Comparison of ENCODE assay signal across 22 cellular contexts in genomic region chr5:13704401-13704800, GRCh38.
"Had no signal": no experiment of that assay in that cellular context is flagged by ENCODE, and none has a peak within 500 bp of the region (broad histone marks: within the 10 kb centered on the region; RNA-seq: fewer than 3 reads in every experiment).

No MANE protein-coding gene starts in this region.

- DNase-seq: cerebellar nuclear complex; colonic mucosa; dermis blood vessel endothelial cell; immature natural killer cell; left cardiac atrium; left ventricle myocardium superior; nucleus accumbens; ovary; right lobe of liver; spleen; stimulated activated CD4-positive, alpha-beta T cell treated with anti-CD3 and anti-CD28 coated beads, Interleukin-15, amount 100 ng/mL, for 24 hours; stimulated activated CD4-positive, alpha-beta T cell treated with anti-CD3 and anti-CD28 coated beads, Interleukin-1b, Interleukin-23, amount 100 ng/mL, for 48 hours; stimulated activated CD4-positive, alpha-beta T cell treated with anti-CD3 and anti-CD28 coated beads, Interleukin-4, amount 100 ng/mL, for 24 hours; stimulated activated naive B cell treated with anti-CD40 and anti-IgM and Interleukin-4, amounts not matched to agents 10 μg/mL and 1 μg/mL and 100 μg/mL, for 72 hours; stomach; substantia nigra; transverse colon had no signal

- H3K36me3 ChIP-seq: colonic mucosa, neural progenitor cell, ovary, right lobe of liver, spleen, stomach, thoracic aorta, transverse colon had no signal

- H3K27me3 ChIP-seq: colonic mucosa, foreskin keratinocyte, neural progenitor cell, ovary, right lobe of liver, spleen, stomach, transverse colon had no signal

- H3K4me3 ChIP-seq: colonic mucosa, lung, neural progenitor cell, ovary, right lobe of liver, spleen, stomach, thoracic aorta, transverse colon had no signal

- FAIRE-seq: keratinocyte had no signal

- ATAC-seq: foreskin keratinocyte; left cardiac atrium; left ventricle myocardium superior; right lobe of liver; stimulated activated naive B cell treated with anti-CD40 and anti-IgM and Interleukin-4, amounts not matched to agents 10 μg/mL and 1 μg/mL and 100 μg/mL, for 72 hours had no signal
